ENCODE assay signal across 1 cellular context in the genomic region with DNA sequence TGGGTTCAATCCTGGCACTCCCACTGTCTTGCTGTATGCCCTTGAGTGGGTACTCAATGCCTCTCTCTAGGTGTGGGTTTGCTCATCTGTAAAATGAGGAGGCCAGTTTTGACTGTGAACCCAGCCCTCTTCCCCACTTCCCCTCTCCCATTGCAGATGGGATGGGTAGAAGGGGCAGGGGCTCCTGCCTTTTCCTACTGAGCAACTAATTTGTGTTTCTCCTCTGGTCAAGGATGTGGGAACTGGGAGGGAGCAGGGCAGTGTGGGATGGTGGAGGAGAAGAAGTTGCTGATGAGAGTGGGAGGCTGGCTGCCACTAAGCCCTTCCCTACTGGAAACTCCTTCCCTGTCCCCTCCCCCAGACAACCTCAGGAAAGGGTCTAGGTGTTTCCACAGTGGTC.
TF ChIP-seq lines count a peak whose summit lies in the region.

No MANE protein-coding gene starts in this region.

TF ChIP-seq in SK-N-SH treated with all-trans-retinoic acid at 6 μM for 48 hours, 23 proteins besides CTCF, POLR2A, EP300 and RAD21 (continued from another document):
- no peak for TF ChIP-seq TSHZ2 (CRISPR knock-in tag; IDR thresholded peaks at IDR 0.05)
- TF ChIP-seq ISL1 (CRISPR knock-in tag; IDR thresholded peaks at IDR 0.05): no peak
- TF ChIP-seq POU6F1 (CRISPR knock-in tag; IDR thresholded peaks at IDR 0.05; ENCODE audit: borderline replicate concordance, low read depth): no peak
- no peak for TF ChIP-seq ZNF70 (CRISPR knock-in tag; IDR thresholded peaks at IDR 0.05)
- no peak for TF ChIP-seq GLIS3 (CRISPR knock-in tag; IDR thresholded peaks at IDR 0.05)
- no peak for TF ChIP-seq BACH2 (CRISPR knock-in tag; IDR thresholded peaks at IDR 0.05; ENCODE audit: borderline replicate concordance)
- TF ChIP-seq ZNF8 (CRISPR knock-in tag; IDR thresholded peaks at IDR 0.05): no peak
- TF ChIP-seq ARNTL (CRISPR knock-in tag; IDR thresholded peaks at IDR 0.05; ENCODE audit: borderline replicate concordance, low read depth): no peak
- TF ChIP-seq CSDC2 (CRISPR knock-in tag; IDR thresholded peaks at IDR 0.05): no peak
- TF ChIP-seq ZFP30 (CRISPR knock-in tag; IDR thresholded peaks at IDR 0.05): no peak
